In genomic region chr16:2039286-2040030, GRCh38 we compare ENCODE assay signal across 9 cellular contexts. TPM values are rescaled to one million over a fixed set of nuclear protein-coding genes. Genes with fewer than 3 reads are reported as not detected.
A peak's percentile ranks its signal among the peaks of the same experiment; 100 is the strongest.
DNase-seq lines count a peak whose midpoint lies in the region; ATAC-seq and TF ChIP-seq lines count a peak whose summit lies in the region.
"Had no signal": no experiment of that assay in that cellular context is flagged by ENCODE, and none has a peak within 500 bp of the region (broad histone marks: within the 10 kb centered on the region; RNA-seq: fewer than 3 reads in every experiment).

No MANE protein-coding gene starts in this region.

- H3K4me3 ChIP-seq in AG10803 (ENCODE audit: low read length) (no peak overlapping the region), esophagus (ENCODE audit: low read depth in 1 of 2, low read length in 2 of 2) (no peak overlapping the region)

- H3K27ac Mint-ChIP-seq in nephron: peak overlapping the region; percentile 98 to 100 (median 99)
- H3K27ac Mint-ChIP-seq in stimulated activated effector memory CD8-positive, alpha-beta T cell treated with anti-CD3 and anti-CD28 coated beads, Interleukin-12 subunit alpha, Interleukin-12 subunit beta, amount 100 ng/mL, for 72 hours: no peak overlapping the region

- TF ChIP-seq CTCF in AG10803 (conservative IDR thresholded peaks at IDR 0.05; ENCODE audit: low read length) (no peak), nephron (IDR thresholded peaks at IDR 0.05; ENCODE audit: unreplicated experiment in 3 of 3) (no peak)

- H3K27me3 Mint-ChIP-seq in nephron (ENCODE audit: low read depth): no peaks in the 10 kb centered on the region
- H3K27me3 Mint-ChIP-seq: naive thymus-derived CD4-positive, alpha-beta T cell had no signal

- 56 to 57% methylated on average over 29 of the region's 29 CpGs for whole genome bisulfite sequencing in esophagus, 2 donors

- peaks cover 7 to 46% of the 10 kb centered on the region in 2 donors for H3K4me1 ChIP-seq in esophagus (ENCODE audit: control insufficient read depth in 2 of 2, insufficient read depth in 2 of 2, low read length in 1 of 2)

- H3K27ac ChIP-seq in esophagus (ENCODE audit: low read depth in 2 of 2, low read length in 1 of 2): peak overlapping the region; percentile 82 to 86

- H3K36me3 Mint-ChIP-seq in nephron (ENCODE audit: low read depth): no peaks in the 10 kb centered on the region
- H3K36me3 Mint-ChIP-seq in stimulated activated effector memory CD8-positive, alpha-beta T cell treated with anti-CD3 and anti-CD28 coated beads, Interleukin-12 subunit alpha, Interleukin-12 subunit beta, amount 100 ng/mL, for 72 hours: no peaks in the 10 kb centered on the region
- H3K36me3 Mint-ChIP-seq: naive thymus-derived CD4-positive, alpha-beta T cell had no signal

- peaks cover 0 to 7% of the 10 kb centered on the region in 2 donors for H3K36me3 ChIP-seq in esophagus (ENCODE audit: control insufficient read depth in 2 of 2, insufficient read depth in 2 of 2, low read length in 1 of 2)

- H3K4me1 Mint-ChIP-seq in nephron: peaks cover 32% of the 10 kb centered on the region
- no peaks in the 10 kb centered on the region for H3K4me1 Mint-ChIP-seq in stimulated activated effector memory CD8-positive, alpha-beta T cell treated with anti-CD3 and anti-CD28 coated beads, Interleukin-12 subunit alpha, Interleukin-12 subunit beta, amount 100 ng/mL, for 72 hours

- peak; percentile 96 for DNase-seq in AG10803 (ENCODE audit: low read depth)
- DNase-seq in NCI-H2029 treated with DMSO at 0.1 percent for 48 hours (lab: John Stamatoyannopoulos, UW): peak; percentile 41
- DNase-seq in COR-L47 (lab: John Stamatoyannopoulos, UW): no peak
- DNase-seq in NOMO-1 (lab: John Stamatoyannopoulos, UW; ENCODE audit: unreplicated experiment in 2 of 2): no peak
- no peak for DNase-seq in GF-D8 (lab: John Stamatoyannopoulos, UW)
- no peak for DNase-seq in stimulated activated effector memory CD8-positive, alpha-beta T cell treated with anti-CD3 and anti-CD28 coated beads, Interleukin-12 subunit alpha, Interleukin-12 subunit beta, amount 100 ng/mL, for 72 hours (ENCODE audit: low spot score in 2 of 2)
- DNase-seq: naive thymus-derived CD4-positive, alpha-beta T cell had no signal

- no peak for ATAC-seq in stimulated activated effector memory CD8-positive, alpha-beta T cell treated with anti-CD3 and anti-CD28 coated beads, Interleukin-12 subunit alpha, Interleukin-12 subunit beta, amount 100 ng/mL, for 72 hours
- ATAC-seq: naive thymus-derived CD4-positive, alpha-beta T cell had no signal

- H3K9me3 Mint-ChIP-seq in nephron: no peaks in the 10 kb centered on the region
- H3K9me3 Mint-ChIP-seq in stimulated activated effector memory CD8-positive, alpha-beta T cell treated with anti-CD3 and anti-CD28 coated beads, Interleukin-12 subunit alpha, Interleukin-12 subunit beta, amount 100 ng/mL, for 72 hours: no peaks in the 10 kb centered on the region

- no peaks in the 10 kb centered on the region for H3K27me3 ChIP-seq in esophagus (ENCODE audit: control insufficient read depth in 1 of 2, insufficient read depth in 2 of 2, low read length in 2 of 2)

- H3K9me3 ChIP-seq in esophagus (ENCODE audit: control insufficient read depth in 2 of 2, insufficient read depth in 1 of 2, low read depth in 1 of 2, low read length in 1 of 2): no peaks in the 10 kb centered on the region

- H3K4me3 Mint-ChIP-seq in nephron: peak overlapping the region; percentile 66 to 75 (median 74)
- H3K4me3 Mint-ChIP-seq in stimulated activated effector memory CD8-positive, alpha-beta T cell treated with anti-CD3 and anti-CD28 coated beads, Interleukin-12 subunit alpha, Interleukin-12 subunit beta, amount 100 ng/mL, for 72 hours: no peak overlapping the region
- H3K4me3 Mint-ChIP-seq: naive thymus-derived CD4-positive, alpha-beta T cell had no signal

RNA-seq across cellular contexts. Expression of gene NTHL1, which starts 8.2 kb away (rescaled TPM):
- 10 to 100 TPM; 15.1 to 16.2 TPM for polyA plus RNA-seq in esophagus

RNA-seq across cellular contexts. Expression of gene TSC2, which starts 8.3 kb away (rescaled TPM):
- polyA plus RNA-seq in esophagus: 10 to 100 TPM; 31.1 to 66.6 TPM

RNA-seq across cellular contexts. Expression of gene NHERF2, which starts 12.8 kb away (rescaled TPM):
- polyA plus RNA-seq in esophagus: 10 to 100 TPM; 26.3 to 36.1 TPM

RNA-seq across cellular contexts. Expression of gene NPW, which starts 19.9 kb away (rescaled TPM):
- polyA plus RNA-seq in esophagus: under 1 TPM; 0.22 to 0.53 TPM
- polyA plus RNA-seq: naive thymus-derived CD4-positive, alpha-beta T cell had no signal

RNA-seq across cellular contexts. Expression of gene ZNF598, which starts 29.8 kb away (rescaled TPM):
- 10 to 100 TPM; 27.9 to 36.4 TPM for polyA plus RNA-seq in esophagus

Comparison
In these comparisons a context has a peak if more than half of its experiments do, and no peak if none do; other contexts are left out.
1. DNase-seq: peak in AG10803 (single experiment) and NCI-H2029 treated with DMSO at 0.1 percent for 48 hours (single experiment); none in COR-L47 (single experiment), NOMO-1 (0 of 2), GF-D8 (single experiment) and stimulated activated effector memory CD8-positive, alpha-beta T cell treated with anti-CD3 and anti-CD28 coated beads, Interleukin-12 subunit alpha, Interleukin-12 subunit beta, amount 100 ng/mL, for 72 hours (0 of 2).